1 cellular context compared by ENCODE assay signal in the genomic region with DNA sequence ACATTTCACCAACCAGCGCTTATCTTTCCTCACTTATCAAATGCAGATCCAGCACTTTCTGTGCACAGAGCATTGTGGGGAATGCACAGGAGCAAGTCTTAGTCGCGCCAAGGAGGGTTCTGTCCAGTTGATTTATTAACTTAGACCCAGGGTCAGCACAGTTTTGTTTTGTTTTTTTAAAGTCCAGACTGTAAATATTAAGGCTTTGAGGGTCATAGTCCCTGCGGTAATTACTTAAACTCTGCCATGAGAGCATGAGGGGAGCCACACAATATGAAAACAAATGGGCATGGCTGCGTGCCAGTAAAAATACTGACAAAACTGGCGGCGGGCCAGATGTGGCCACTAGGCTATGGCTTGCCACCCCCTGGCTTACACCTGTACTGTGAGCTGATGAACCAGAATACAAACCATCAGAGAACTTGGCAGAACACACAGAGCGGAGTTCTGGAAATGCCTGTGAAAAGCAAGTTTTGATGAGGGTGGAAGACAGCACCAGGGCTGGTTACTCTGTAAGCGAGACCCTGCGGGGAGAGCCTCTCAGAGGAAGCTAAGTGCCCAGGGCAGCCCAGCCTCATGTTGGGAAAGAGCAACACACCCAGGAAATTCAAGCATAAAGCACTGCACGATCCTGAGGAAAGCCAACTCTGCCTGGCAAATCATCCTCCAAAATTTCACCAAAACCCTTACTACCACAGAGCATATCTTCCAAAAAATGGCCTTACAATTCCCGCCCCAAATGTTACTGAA.
TF ChIP-seq lines count a peak whose summit lies in the region.

No MANE protein-coding gene starts in this region.

TF ChIP-seq in HepG2, 621 proteins besides CTCF, POLR2A, EP300 and RAD21 (continued from another document and continues in another):
- TF ChIP-seq, protein P1, sequence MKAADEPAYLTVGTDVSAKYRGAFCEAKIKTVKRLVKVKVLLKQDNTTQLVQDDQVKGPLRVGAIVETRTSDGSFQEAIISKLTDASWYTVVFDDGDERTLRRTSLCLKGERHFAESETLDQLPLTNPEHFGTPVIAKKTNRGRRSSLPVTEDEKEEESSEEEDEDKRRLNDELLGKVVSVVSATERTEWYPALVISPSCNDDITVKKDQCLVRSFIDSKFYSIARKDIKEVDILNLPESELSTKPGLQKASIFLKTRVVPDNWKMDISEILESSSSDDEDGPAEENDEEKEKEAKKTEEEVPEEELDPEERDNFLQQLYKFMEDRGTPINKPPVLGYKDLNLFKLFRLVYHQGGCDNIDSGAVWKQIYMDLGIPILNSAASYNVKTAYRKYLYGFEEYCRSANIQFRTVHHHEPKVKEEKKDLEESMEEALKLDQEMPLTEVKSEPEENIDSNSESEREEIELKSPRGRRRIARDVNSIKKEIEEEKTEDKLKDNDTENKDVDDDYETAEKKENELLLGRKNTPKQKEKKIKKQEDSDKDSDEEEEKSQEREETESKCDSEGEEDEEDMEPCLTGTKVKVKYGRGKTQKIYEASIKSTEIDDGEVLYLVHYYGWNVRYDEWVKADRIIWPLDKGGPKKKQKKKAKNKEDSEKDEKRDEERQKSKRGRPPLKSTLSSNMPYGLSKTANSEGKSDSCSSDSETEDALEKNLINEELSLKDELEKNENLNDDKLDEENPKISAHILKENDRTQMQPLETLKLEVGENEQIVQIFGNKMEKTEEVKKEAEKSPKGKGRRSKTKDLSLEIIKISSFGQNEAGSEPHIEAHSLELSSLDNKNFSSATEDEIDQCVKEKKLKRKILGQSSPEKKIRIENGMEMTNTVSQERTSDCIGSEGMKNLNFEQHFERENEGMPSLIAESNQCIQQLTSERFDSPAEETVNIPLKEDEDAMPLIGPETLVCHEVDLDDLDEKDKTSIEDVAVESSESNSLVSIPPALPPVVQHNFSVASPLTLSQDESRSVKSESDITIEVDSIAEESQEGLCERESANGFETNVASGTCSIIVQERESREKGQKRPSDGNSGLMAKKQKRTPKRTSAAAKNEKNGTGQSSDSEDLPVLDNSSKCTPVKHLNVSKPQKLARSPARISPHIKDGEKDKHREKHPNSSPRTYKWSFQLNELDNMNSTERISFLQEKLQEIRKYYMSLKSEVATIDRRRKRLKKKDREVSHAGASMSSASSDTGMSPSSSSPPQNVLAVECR (CRISPR knock-in tag; IDR thresholded peaks at IDR 0.05; ENCODE audit: borderline replicate concordance), result peak; percentile 40; the same call in 1 of the 2 replicates
- TF ChIP-seq ARHGAP35 (CRISPR knock-in tag; IDR thresholded peaks at IDR 0.05; ENCODE audit: borderline replicate concordance), result 0 out of 2 replicates have a peak, but pooled peaks have one; percentile 55
- TF ChIP-seq RFX5 (IDR thresholded peaks at IDR 0.05; ENCODE audit: low read depth, low read length), result no peak
- no peak for TF ChIP-seq ZBTB1 (CRISPR knock-in tag; IDR thresholded peaks at IDR 0.05; ENCODE audit: borderline replicate concordance)
- no peak for TF ChIP-seq ZNF616 (CRISPR knock-in tag; IDR thresholded peaks at IDR 0.05; ENCODE audit: low read depth)
- TF ChIP-seq, protein P2, sequence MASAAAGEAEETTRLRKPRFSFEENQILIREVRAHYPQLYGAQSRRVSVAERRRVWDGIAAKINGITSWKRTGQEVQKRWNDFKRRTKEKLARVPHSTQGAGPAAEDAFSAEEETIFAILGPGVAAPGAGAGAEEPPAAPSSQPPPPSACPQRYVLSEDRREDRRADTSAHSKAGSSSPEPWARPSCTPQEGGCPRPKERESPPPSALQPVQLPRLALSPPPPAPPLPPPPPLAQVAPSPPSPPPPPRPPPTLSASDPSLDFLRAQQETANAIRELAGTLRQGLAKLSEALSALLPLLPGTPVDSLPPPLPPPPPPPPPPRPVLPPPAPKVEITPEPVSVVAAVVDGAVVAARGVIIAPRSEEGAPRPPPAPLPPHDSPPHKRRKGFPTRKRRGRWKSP (CRISPR knock-in tag; IDR thresholded peaks at IDR 0.05), result 0 out of 2 replicates have a peak, but pooled peaks have one; percentile 75
- no peak for TF ChIP-seq ZNF572 (CRISPR knock-in tag; IDR thresholded peaks at IDR 0.05)
- TF ChIP-seq, protein P3, sequence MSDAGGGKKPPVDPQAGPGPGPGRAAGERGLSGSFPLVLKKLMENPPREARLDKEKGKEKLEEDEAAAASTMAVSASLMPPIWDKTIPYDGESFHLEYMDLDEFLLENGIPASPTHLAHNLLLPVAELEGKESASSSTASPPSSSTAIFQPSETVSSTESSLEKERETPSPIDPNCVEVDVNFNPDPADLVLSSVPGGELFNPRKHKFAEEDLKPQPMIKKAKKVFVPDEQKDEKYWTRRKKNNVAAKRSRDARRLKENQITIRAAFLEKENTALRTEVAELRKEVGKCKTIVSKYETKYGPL (CRISPR knock-in tag; IDR thresholded peaks at IDR 0.05), result no peak
- no peak for TF ChIP-seq SRSF1 (optimal IDR thresholded peaks at IDR 0.05; ENCODE audit: low read depth, low read length)
- peak; percentile 83 for TF ChIP-seq HNF4A (CRISPR knock-in tag; IDR thresholded peaks at IDR 0.05)
- peak; percentile 68 for TF ChIP-seq KDM6A (CRISPR knock-in tag; IDR thresholded peaks at IDR 0.05; ENCODE audit: low read depth)
- TF ChIP-seq, protein P4, sequence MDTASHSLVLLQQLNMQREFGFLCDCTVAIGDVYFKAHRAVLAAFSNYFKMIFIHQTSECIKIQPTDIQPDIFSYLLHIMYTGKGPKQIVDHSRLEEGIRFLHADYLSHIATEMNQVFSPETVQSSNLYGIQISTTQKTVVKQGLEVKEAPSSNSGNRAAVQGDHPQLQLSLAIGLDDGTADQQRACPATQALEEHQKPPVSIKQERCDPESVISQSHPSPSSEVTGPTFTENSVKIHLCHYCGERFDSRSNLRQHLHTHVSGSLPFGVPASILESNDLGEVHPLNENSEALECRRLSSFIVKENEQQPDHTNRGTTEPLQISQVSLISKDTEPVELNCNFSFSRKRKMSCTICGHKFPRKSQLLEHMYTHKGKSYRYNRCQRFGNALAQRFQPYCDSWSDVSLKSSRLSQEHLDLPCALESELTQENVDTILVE (CRISPR knock-in tag; IDR thresholded peaks at IDR 0.05), result no peak
- peak; percentile 37; the same call in 1 of the 2 replicates for TF ChIP-seq NKX3-1 (CRISPR knock-in tag; IDR thresholded peaks at IDR 0.05)
- peak; percentile 69; the same call in 1 of the 2 replicates for TF ChIP-seq NAIF1 (CRISPR knock-in tag; IDR thresholded peaks at IDR 0.05; ENCODE audit: borderline replicate concordance)
- TF ChIP-seq ZNF251 (CRISPR knock-in tag; IDR thresholded peaks at IDR 0.05), result no peak
- TF ChIP-seq, protein P5, sequence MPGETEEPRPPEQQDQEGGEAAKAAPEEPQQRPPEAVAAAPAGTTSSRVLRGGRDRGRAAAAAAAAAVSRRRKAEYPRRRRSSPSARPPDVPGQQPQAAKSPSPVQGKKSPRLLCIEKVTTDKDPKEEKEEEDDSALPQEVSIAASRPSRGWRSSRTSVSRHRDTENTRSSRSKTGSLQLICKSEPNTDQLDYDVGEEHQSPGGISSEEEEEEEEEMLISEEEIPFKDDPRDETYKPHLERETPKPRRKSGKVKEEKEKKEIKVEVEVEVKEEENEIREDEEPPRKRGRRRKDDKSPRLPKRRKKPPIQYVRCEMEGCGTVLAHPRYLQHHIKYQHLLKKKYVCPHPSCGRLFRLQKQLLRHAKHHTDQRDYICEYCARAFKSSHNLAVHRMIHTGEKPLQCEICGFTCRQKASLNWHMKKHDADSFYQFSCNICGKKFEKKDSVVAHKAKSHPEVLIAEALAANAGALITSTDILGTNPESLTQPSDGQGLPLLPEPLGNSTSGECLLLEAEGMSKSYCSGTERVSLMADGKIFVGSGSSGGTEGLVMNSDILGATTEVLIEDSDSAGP (CRISPR knock-in tag; IDR thresholded peaks at IDR 0.05; ENCODE audit: borderline replicate concordance), result 0 out of 2 replicates have a peak, but pooled peaks have one; percentile 34
- TF ChIP-seq ZNF501 (CRISPR knock-in tag; IDR thresholded peaks at IDR 0.05), result peak; percentile 85
- no peak for TF ChIP-seq ZNF256 (CRISPR knock-in tag; conservative IDR thresholded peaks at IDR 0.05)
- TF ChIP-seq ZSCAN30 (CRISPR knock-in tag; IDR thresholded peaks at IDR 0.05), result 0 out of 2 replicates have a peak, but pooled peaks have one; percentile 43
- TF ChIP-seq TARDBP (CRISPR knock-in tag; IDR thresholded peaks at IDR 0.05), result peak; percentile 34; the same call in 1 of the 2 replicates
- no peak for TF ChIP-seq ZNF652 (CRISPR knock-in tag; IDR thresholded peaks at IDR 0.05; ENCODE audit: borderline replicate concordance, low read depth)
- TF ChIP-seq, protein P6, sequence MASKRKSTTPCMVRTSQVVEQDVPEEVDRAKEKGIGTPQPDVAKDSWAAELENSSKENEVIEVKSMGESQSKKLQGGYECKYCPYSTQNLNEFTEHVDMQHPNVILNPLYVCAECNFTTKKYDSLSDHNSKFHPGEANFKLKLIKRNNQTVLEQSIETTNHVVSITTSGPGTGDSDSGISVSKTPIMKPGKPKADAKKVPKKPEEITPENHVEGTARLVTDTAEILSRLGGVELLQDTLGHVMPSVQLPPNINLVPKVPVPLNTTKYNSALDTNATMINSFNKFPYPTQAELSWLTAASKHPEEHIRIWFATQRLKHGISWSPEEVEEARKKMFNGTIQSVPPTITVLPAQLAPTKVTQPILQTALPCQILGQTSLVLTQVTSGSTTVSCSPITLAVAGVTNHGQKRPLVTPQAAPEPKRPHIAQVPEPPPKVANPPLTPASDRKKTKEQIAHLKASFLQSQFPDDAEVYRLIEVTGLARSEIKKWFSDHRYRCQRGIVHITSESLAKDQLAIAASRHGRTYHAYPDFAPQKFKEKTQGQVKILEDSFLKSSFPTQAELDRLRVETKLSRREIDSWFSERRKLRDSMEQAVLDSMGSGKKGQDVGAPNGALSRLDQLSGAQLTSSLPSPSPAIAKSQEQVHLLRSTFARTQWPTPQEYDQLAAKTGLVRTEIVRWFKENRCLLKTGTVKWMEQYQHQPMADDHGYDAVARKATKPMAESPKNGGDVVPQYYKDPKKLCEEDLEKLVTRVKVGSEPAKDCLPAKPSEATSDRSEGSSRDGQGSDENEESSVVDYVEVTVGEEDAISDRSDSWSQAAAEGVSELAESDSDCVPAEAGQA (IDR thresholded peaks at IDR 0.05; ENCODE audit: low read depth), result no peak
- TF ChIP-seq, protein P6 (CRISPR knock-in tag; IDR thresholded peaks at IDR 0.05; ENCODE audit: borderline replicate concordance), result peak; percentile 49; the same call in 1 of the 2 replicates
- TF ChIP-seq ASH2L (IDR thresholded peaks at IDR 0.05; ENCODE audit: insufficient read length, low read depth, low read length), result peak; percentile 71
- TF ChIP-seq PHF21A (CRISPR knock-in tag; IDR thresholded peaks at IDR 0.05), result peak; percentile 77
- TF ChIP-seq ZNF792 (CRISPR knock-in tag; IDR thresholded peaks at IDR 0.05), result peak; percentile 48; the same call in 1 of the 2 replicates
- no peak for TF ChIP-seq JUND (CRISPR knock-in tag; IDR thresholded peaks at IDR 0.05)
- no peak for TF ChIP-seq TAF1 (CRISPR knock-in tag; IDR thresholded peaks at IDR 0.05)
- peak; percentile 93 for TF ChIP-seq SALL1 (CRISPR knock-in tag; IDR thresholded peaks at IDR 0.05)
- TF ChIP-seq, protein P7, sequence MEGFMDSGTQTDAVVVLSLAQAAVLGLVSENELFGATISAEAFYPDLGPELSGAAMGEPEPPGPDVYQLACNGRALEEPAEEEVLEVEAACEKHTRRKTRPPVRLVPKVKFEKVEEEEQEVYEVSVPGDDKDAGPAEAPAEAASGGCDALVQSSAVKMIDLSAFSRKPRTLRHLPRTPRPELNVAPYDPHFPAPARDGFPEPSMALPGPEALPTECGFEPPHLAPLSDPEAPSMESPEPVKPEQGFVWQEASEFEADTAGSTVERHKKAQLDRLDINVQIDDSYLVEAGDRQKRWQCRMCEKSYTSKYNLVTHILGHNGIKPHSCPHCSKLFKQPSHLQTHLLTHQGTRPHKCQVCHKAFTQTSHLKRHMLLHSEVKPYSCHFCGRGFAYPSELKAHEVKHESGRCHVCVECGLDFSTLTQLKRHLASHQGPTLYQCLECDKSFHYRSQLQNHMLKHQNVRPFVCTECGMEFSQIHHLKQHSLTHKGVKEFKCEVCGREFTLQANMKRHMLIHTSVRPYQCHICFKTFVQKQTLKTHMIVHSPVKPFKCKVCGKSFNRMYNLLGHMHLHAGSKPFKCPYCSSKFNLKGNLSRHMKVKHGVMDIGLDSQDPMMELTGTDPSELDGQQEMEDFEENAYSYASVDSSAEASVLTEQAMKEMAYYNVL (CRISPR knock-in tag; IDR thresholded peaks at IDR 0.05; ENCODE audit: borderline replicate concordance), result peak; percentile 46; the same call in 1 of the 2 replicates
- TF ChIP-seq REL (CRISPR knock-in tag; conservative IDR thresholded peaks at IDR 0.05), result no peak
- TF ChIP-seq HMG20A (CRISPR knock-in tag; IDR thresholded peaks at IDR 0.05; ENCODE audit: borderline replicate concordance), result peak; percentile 90
- TF ChIP-seq FOXA3 (CRISPR knock-in tag; IDR thresholded peaks at IDR 0.05), result peak; percentile 84
- TF ChIP-seq KDM4B (CRISPR knock-in tag; IDR thresholded peaks at IDR 0.05), result no peak
- TF ChIP-seq HIVEP1 (CRISPR knock-in tag; IDR thresholded peaks at IDR 0.05), result 0 out of 2 replicates have a peak, but pooled peaks have one; percentile 21
- peak; percentile 19; the same call in 1 of the 2 replicates for TF ChIP-seq FOXC1 (CRISPR knock-in tag; IDR thresholded peaks at IDR 0.05; ENCODE audit: borderline replicate concordance)
- peak; percentile 86; the same call in 1 of the 2 replicates for TF ChIP-seq FOXJ3 (CRISPR knock-in tag; IDR thresholded peaks at IDR 0.05; ENCODE audit: borderline replicate concordance)
- 0 out of 2 replicates have a peak, but pooled peaks have one; percentile 33 for TF ChIP-seq ZFP90 (CRISPR knock-in tag; IDR thresholded peaks at IDR 0.05; ENCODE audit: borderline replicate concordance)
- no peak for TF ChIP-seq ZNF180 (CRISPR knock-in tag; IDR thresholded peaks at IDR 0.05; ENCODE audit: borderline replicate concordance, low read depth)
- TF ChIP-seq ZNF670 (CRISPR knock-in tag; IDR thresholded peaks at IDR 0.05; ENCODE audit: borderline replicate concordance), result 0 out of 2 replicates have a peak, but pooled peaks have one; percentile 28
- TF ChIP-seq GFI1 (CRISPR knock-in tag; IDR thresholded peaks at IDR 0.05; ENCODE audit: borderline replicate concordance), result 0 out of 2 replicates have a peak, but pooled peaks have one; percentile 18
- TF ChIP-seq ZNF441 (CRISPR knock-in tag; IDR thresholded peaks at IDR 0.05; ENCODE audit: borderline replicate concordance), result 0 out of 2 replicates have a peak, but pooled peaks have one; percentile 26
- 0 out of 2 replicates have a peak, but pooled peaks have one; percentile 13 for TF ChIP-seq SOX13 (IDR thresholded peaks at IDR 0.05)
- peak in 1 of 2 experiments; percentile 87; a peak in 2 of 4 replicates for TF ChIP-seq SOX13 (CRISPR knock-in tag; conservative IDR thresholded peaks at IDR 0.05 in 1 of 2, IDR thresholded peaks at IDR 0.05 in 1 of 2)
- peak; percentile 21 to 28; a peak in 2 of 4 replicates for TF ChIP-seq NR2F1 (CRISPR knock-in tag; IDR thresholded peaks at IDR 0.05)
